In the genomic region with DNA sequence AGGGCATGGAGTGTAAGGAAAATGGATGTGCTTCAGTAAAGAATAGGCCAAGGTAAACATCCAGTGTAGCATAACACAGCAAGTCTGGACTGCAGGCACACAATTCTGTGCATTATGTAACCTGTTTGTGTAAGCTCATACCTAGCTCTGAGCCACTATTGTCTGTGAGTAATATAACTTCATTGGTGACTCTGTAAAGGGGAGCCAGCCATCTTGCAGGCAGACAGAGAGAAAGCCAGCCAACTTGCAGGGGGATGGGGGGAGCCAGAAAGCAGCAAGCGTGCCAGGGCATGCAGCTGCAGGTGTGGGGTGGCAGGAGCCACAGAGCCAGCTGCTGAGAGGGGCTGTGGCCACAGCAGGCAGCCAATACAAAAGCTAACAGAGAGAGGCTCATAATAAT, we compare ENCODE assay signal across 17 cellular contexts.
"Had no signal": no experiment of that assay in that cellular context is flagged by ENCODE, and none has a peak within 500 bp of the region (broad histone marks: within the 10 kb centered on the region; RNA-seq: fewer than 3 reads in every experiment).

No MANE protein-coding gene starts in this region.

- DNase-seq: activated naive CD4-positive, alpha-beta T cell treated with anti-CD3 and anti-CD28 coated beads for 36 hours; activated naive CD8-positive, alpha-beta T cell treated with anti-CD3 and anti-CD28 coated beads, Interleukin-2, amount 50 U/mL, for 24 hours; activated T-cell treated with anti-CD3 and anti-CD28 coated beads for 4 hours; dermis blood vessel endothelial cell; effector memory CD8-positive, alpha-beta T cell; gastrocnemius medialis; heart left ventricle; immature natural killer cell; lower lobe of right lung; nephron progenitor cell; stimulated activated CD4-positive, alpha-beta T cell treated with anti-CD3 and anti-CD28 coated beads, Interleukin-2, amount 100 ng/mL, for 48 hours; stimulated activated naive B cell treated with anti-CD40 and anti-IgM and Interleukin-4, amounts not matched to agents 10 μg/mL and 1 μg/mL and 100 μg/mL, for 72 hours; thyroid gland; uterus had no signal

- H3K36me3 ChIP-seq: ascending aorta, gastrocnemius medialis, heart left ventricle, lower lobe of right lung, right atrium auricular region, thyroid gland, uterus had no signal

- H3K4me3 ChIP-seq: ascending aorta, gastrocnemius medialis, heart left ventricle, lower lobe of right lung, right atrium auricular region, thyroid gland, uterus had no signal

- H3K27ac ChIP-seq: ascending aorta, gastrocnemius medialis, heart left ventricle, lower lobe of right lung, right atrium auricular region, thyroid gland, uterus had no signal

- ATAC-seq: activated CD4-positive, CD25-positive, alpha-beta regulatory T cell treated with anti-CD3 and anti-CD28 coated beads, Interleukin-2, amount 50 U/mL, for 24 hours; activated naive CD8-positive, alpha-beta T cell treated with anti-CD3 and anti-CD28 coated beads, Interleukin-2, amount 50 U/mL, for 24 hours; effector memory CD8-positive, alpha-beta T cell; gastrocnemius medialis; heart left ventricle; lower lobe of right lung; stimulated activated naive B cell treated with anti-CD40 and anti-IgM and Interleukin-4, amounts not matched to agents 10 μg/mL and 1 μg/mL and 100 μg/mL, for 72 hours had no signal

- H3K27me3 ChIP-seq: ascending aorta, gastrocnemius medialis, heart left ventricle, right atrium auricular region, thyroid gland, uterus had no signal

- H3K4me1 ChIP-seq: ascending aorta, gastrocnemius medialis, heart left ventricle, lower lobe of right lung, right atrium auricular region, thyroid gland, uterus had no signal

- H3K9me3 ChIP-seq: ascending aorta, gastrocnemius medialis, heart left ventricle, lower lobe of right lung, right atrium auricular region, thyroid gland, uterus had no signal
